In genomic region chr5:151024440-151024839, GRCh38 we compare ENCODE assay signal across 1 cellular context.
TF ChIP-seq lines count a peak whose summit lies in the region.

No MANE protein-coding gene starts in this region.

TF ChIP-seq in HepG2, 621 proteins besides CTCF, POLR2A, EP300 and RAD21:
- TF ChIP-seq ZSCAN21 (CRISPR knock-in tag; IDR thresholded peaks at IDR 0.05; ENCODE audit: borderline replicate concordance) = 0 out of 2 replicates have a peak, but pooled peaks have one; percentile 38
- TF ChIP-seq, protein P1, sequence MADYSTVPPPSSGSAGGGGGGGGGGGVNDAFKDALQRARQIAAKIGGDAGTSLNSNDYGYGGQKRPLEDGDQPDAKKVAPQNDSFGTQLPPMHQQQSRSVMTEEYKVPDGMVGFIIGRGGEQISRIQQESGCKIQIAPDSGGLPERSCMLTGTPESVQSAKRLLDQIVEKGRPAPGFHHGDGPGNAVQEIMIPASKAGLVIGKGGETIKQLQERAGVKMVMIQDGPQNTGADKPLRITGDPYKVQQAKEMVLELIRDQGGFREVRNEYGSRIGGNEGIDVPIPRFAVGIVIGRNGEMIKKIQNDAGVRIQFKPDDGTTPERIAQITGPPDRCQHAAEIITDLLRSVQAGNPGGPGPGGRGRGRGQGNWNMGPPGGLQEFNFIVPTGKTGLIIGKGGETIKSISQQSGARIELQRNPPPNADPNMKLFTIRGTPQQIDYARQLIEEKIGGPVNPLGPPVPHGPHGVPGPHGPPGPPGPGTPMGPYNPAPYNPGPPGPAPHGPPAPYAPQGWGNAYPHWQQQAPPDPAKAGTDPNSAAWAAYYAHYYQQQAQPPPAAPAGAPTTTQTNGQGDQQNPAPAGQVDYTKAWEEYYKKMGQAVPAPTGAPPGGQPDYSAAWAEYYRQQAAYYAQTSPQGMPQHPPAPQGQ (CRISPR knock-in tag; IDR thresholded peaks at IDR 0.05; ENCODE audit: borderline replicate concordance) = no peak
- TF ChIP-seq ZNF17 (CRISPR knock-in tag; IDR thresholded peaks at IDR 0.05) = no peak
- 0 out of 2 replicates have a peak, but pooled peaks have one; percentile 19 for TF ChIP-seq POLR2AphosphoS5 (IDR thresholded peaks at IDR 0.05; ENCODE audit: low read depth, low read length)
